ENCODE assay signal across 1 cellular context in genomic region chr1:114156538-114157274, GRCh38.
A peak's percentile ranks its signal among the peaks of the same experiment; 100 is the strongest.
TF ChIP-seq lines count a peak whose summit lies in the region.

No MANE protein-coding gene starts in this region.

TF ChIP-seq in SK-N-SH, 30 proteins besides CTCF, POLR2A, EP300 and RAD21 (continued from another document):
- peak; percentile 87 for TF ChIP-seq REST (IDR thresholded peaks at IDR 0.05; ENCODE audit: low read depth, low read length)
TF ChIP-seq in SK-N-SH: peak in this region for 1.
